In the genomic region with DNA sequence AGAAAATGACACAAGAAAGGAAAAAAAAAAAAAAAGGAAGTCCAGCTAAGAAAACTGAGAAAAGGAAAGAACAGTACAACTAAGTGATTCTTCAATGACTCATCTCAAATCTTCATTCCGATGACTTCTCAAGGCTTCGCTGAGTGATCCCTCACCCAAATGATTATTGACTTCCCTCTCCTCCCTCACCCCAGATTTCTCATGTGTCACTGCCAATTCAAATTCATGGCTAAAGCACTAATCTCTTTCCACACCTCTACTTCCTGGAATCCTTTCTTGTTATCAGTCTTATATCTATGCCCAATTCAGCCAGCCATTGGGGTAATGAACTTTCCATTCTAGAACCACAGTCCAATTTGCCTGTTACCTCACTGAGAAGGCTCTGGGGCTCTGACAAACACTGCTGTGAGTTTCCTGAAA, we compare ENCODE assay signal across 9 cellular contexts.
A peak's percentile ranks its signal among the peaks of the same experiment; 100 is the strongest.
DNase-seq lines count a peak whose midpoint lies in the region; ATAC-seq and TF ChIP-seq lines count a peak whose summit lies in the region.
"Had no signal": no experiment of that assay in that cellular context is flagged by ENCODE, and none has a peak within 500 bp of the region (broad histone marks: within the 10 kb centered on the region; RNA-seq: fewer than 3 reads in every experiment).

No MANE protein-coding gene starts in this region.

- ATAC-seq in HG03354 (IDR thresholded peaks at IDR 0.05; ENCODE audit: poor library complexity, severe bottlenecking, unreplicated experiment) = peak; percentile 58

- no peak overlapping the region for H3K4me3 ChIP-seq in astrocyte of the spinal cord (ENCODE audit: low read depth, low read length)
- H3K4me3 ChIP-seq: BLaER1 had no signal

- TF ChIP-seq CTCF in astrocyte of the spinal cord (IDR thresholded peaks at IDR 0.05; ENCODE audit: low read depth, low read length) = no peak

- peak; percentile 8 for DNase-seq in stimulated activated CD4-positive, alpha-beta T cell treated with anti-CD3 and anti-CD28 coated beads, Interleukin-15, amount 100 ng/mL, for 24 hours
- no peak for DNase-seq in stimulated activated CD4-positive, alpha-beta T cell treated with anti-CD3 and anti-CD28 coated beads, Interleukin-4, amount 100 ng/mL, for 1 hour
- peak; percentile 37 for DNase-seq in astrocyte of the spinal cord (ENCODE audit: low read depth, low spot score)
- no peak for DNase-seq in NCI-H146 treated with DMSO at 0.1 percent for 48 hours (lab: John Stamatoyannopoulos, UW; ENCODE audit: unreplicated experiment)
- no peak for DNase-seq in activated CD4-positive, CD25-positive, alpha-beta regulatory T cell treated with anti-CD3 and anti-CD28 coated beads, Interleukin-2, amount 50 U/mL, for 72 hours
- DNase-seq in anterior cingulate cortex (lab: John Stamatoyannopoulos, UW) = no peak
- DNase-seq in NCI-H1436 (lab: John Stamatoyannopoulos, UW) = no peak

- in situ Hi-C loops in astrocyte of the spinal cord (cut with HindIII; ENCODE audit: low sequenced_read_pairs) = no loop called here

Comparison
In these comparisons a context has a peak if more than half of its experiments do, and no peak if none do; other contexts are left out.
1. DNase-seq: peak in stimulated activated CD4-positive, alpha-beta T cell treated with anti-CD3 and anti-CD28 coated beads, Interleukin-15, amount 100 ng/mL, for 24 hours (single experiment) and astrocyte of the spinal cord (single experiment); none in stimulated activated CD4-positive, alpha-beta T cell treated with anti-CD3 and anti-CD28 coated beads, Interleukin-4, amount 100 ng/mL, for 1 hour (single experiment), NCI-H146 treated with DMSO at 0.1 percent for 48 hours (single experiment), activated CD4-positive, CD25-positive, alpha-beta regulatory T cell treated with anti-CD3 and anti-CD28 coated beads, Interleukin-2, amount 50 U/mL, for 72 hours (single experiment), anterior cingulate cortex (0 of 58) and NCI-H1436 (single experiment).